17 cellular contexts compared by ENCODE assay signal in the genomic region with DNA sequence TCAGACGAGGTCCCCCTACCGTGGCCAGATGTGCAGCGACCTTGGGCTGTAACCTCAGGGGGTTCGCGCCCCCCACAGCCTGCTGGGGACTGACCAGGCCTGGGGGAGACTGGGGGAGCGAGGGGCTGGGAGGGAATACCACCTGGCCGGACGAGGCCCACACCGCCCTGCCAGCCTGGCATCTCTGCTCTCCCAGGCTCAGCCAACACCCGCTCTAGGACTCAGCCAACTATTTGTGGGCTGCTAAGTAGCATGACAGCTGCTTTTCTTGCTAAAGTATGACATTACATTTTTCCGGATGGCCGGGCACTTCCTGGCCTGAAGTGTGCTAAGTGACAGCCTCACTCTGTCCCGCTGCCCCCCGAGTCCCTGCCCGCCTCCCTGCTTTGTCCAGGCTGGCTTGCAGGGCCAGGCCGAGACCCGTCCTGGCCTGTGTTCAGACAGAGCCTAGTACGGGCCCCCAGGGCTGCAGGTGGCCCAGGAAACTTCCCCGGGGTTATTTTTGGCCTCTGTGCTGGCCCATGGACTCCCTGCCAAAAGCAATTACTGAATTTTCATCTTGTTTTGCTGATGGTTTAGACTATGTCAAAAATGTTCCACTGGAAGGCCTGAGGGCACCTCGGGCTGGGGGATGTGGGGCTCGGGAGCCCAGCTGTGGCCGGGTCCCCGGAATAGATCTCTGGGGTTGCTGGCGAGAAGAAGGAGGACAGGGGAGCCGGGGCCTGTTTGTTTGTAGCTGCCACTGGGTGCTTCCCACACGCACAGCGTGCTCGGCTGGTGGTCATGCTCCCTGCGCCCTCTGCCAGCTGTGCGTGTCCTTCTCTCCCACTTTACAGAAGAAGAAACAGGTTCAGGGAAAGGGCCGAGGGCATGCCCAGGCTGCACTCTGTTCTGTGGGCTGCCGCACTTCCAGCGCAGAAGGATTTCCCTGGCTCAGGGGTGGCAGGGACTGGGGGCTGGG. TPM values are rescaled to one million over a fixed set of nuclear protein-coding genes. Genes with fewer than 3 reads are reported as not detected.
DNase-seq lines count a peak whose midpoint lies in the region; ATAC-seq, FAIRE-seq and TF ChIP-seq lines count a peak whose summit lies in the region.
"Had no signal": no experiment of that assay in that cellular context is flagged by ENCODE, and none has a peak within 500 bp of the region (broad histone marks: within the 10 kb centered on the region; RNA-seq: fewer than 3 reads in every experiment).

No MANE protein-coding gene starts in this region.

- TF ChIP-seq EP300 in H1 (IDR thresholded peaks at IDR 0.05; ENCODE audit: borderline replicate concordance in 1 of 2, low read depth in 2 of 2, low read length in 2 of 2) = no peak

- peaks cover 0 to 2% of the 10 kb centered on the region in 2 experiments; a peak in 1 of 4 replicates for H3K9me3 ChIP-seq in H1 (ENCODE audit: insufficient read depth in 2 of 2, low read depth in 1 of 2, low read length in 1 of 2)
- no peaks in the 10 kb centered on the region for H3K9me3 ChIP-seq in mucosa of descending colon
- H3K9me3 ChIP-seq: esophagus squamous epithelium, pancreas had no signal

- H2BK15ac ChIP-seq in H1 (ENCODE audit: low read length) = no peak overlapping the region

- TF ChIP-seq CTCF in H1 (IDR thresholded peaks at IDR 0.05; ENCODE audit: control extremely low read depth in 1 of 3, insufficient read depth in 1 of 3, low read depth in 1 of 3, low read length in 3 of 3) (no peak), mucosa of descending colon (IDR thresholded peaks at IDR 0.05) (no peak)

- H3K56ac ChIP-seq in H1 (replicated peaks; ENCODE audit: insufficient read length, low read depth, low read length) = no peak overlapping the region

- H2BK5ac ChIP-seq in H1 (ENCODE audit: low read depth, low read length) = no peak overlapping the region

- no peak for ATAC-seq in mucosa of descending colon
- no peak for ATAC-seq in GM18909 (IDR thresholded peaks at IDR 0.05; ENCODE audit: poor library complexity, unreplicated experiment)
- ATAC-seq: HCT116 had no signal

- peaks cover 9% of the 10 kb centered on the region for H3K23me2 ChIP-seq in H1 (ENCODE audit: low read depth, low read length)

- H3K27me3 ChIP-seq in H1 (replicated peaks in 1 of 4; ENCODE audit: control insufficient read depth in 3 of 4, extremely low read depth in 1 of 4, insufficient read depth in 3 of 4, low read length in 3 of 4) = no peaks in the 10 kb centered on the region
- H3K27me3 ChIP-seq: pancreas had no signal

- H3K4me2 ChIP-seq in H1 (ENCODE audit: insufficient read depth in 1 of 2, low read depth in 2 of 2, low read length in 2 of 2) = no peak overlapping the region

- TF ChIP-seq POLR2A in H1 (IDR thresholded peaks at IDR 0.05; ENCODE audit: control extremely low read depth in 1 of 2, low read depth in 2 of 2, low read length in 2 of 2) = no peak

- no peak for TF ChIP-seq RAD21 in H1 (IDR thresholded peaks at IDR 0.05 in 1 of 2, conservative IDR thresholded peaks at IDR 0.05 in 1 of 2; ENCODE audit: low read depth in 2 of 2, low read length in 2 of 2)

- no peak overlapping the region for H3K14ac ChIP-seq in H1 (ENCODE audit: insufficient read length)

- no peak overlapping the region for H2AFZ ChIP-seq in H1 (ENCODE audit: low read length)

- no peak overlapping the region for H3K4ac ChIP-seq in H1 (replicated peaks; ENCODE audit: insufficient read length, low read depth, low read length)

- peaks cover 2% of the 10 kb centered on the region; the same call in 1 of the 2 replicates for H3K79me1 ChIP-seq in H1 (ENCODE audit: low read depth, low read length)

- no peak overlapping the region for H2BK120ac ChIP-seq in H1 (replicated peaks; ENCODE audit: low read depth, low read length)

- H3K36me3 ChIP-seq in H1 (ENCODE audit: control insufficient read depth in 2 of 4, insufficient read depth in 4 of 4, low read length in 3 of 4) (peaks cover 0 to 3% (median 0%) of the 10 kb centered on the region in 4 experiments; a peak in 1 of 8 replicates), mucosa of descending colon (ENCODE audit: low read depth) (no peaks in the 10 kb centered on the region)
- H3K36me3 ChIP-seq: esophagus squamous epithelium, pancreas had no signal

- no peak for FAIRE-seq in H1 (lab: Jason Lieb, UNC)
- FAIRE-seq: pancreas had no signal

- H2BK20ac ChIP-seq in H1 (ENCODE audit: low read length) = no peak overlapping the region

- H4K8ac ChIP-seq in H1 (ENCODE audit: extremely low read depth, insufficient read depth, low read length) = no peak overlapping the region; the same call in 1 of the 2 replicates

- H4K20me1 ChIP-seq in H1 (replicated peaks in 1 of 2; ENCODE audit: control insufficient read depth in 1 of 2, insufficient read depth in 2 of 2, low read length in 2 of 2) = peaks cover 0 to 8% of the 10 kb centered on the region in 2 experiments

- WGBS in H1 (ENCODE audit: extremely low coverage in 1 of 2, insufficient coverage in 1 of 2, insufficient read length in 1 of 2, insufficient replicate concordance in 2 of 2, low coverage in 1 of 2, low lambda C conversion rate in 2 of 2, missing lambda C conversion rate in 1 of 2), 2 experiments = 90% methylated on average over 27 of the region's 33 CpGs; no CpG with 5 or more reads in 1 of the 2 experiments

- CTCF ChIA-PET in H1 (lab: Charles Lee; ENCODE audit: partially characterized antibody) = interaction anchor here (0.9 to 2.7 kb wide), 2 partner anchors 23 to 235 kb away, joined by 3 to 7 read pairs; no protein-coding TSS in a partner anchor

- H3K23ac ChIP-seq in H1 (ENCODE audit: insufficient read length) = no peak overlapping the region

- intact Hi-C loops in mucosa of descending colon (cut with DNase I, micrococcal nuclease) = no loop called here

- H3K4me3 ChIP-seq in H1 (ENCODE audit: extremely low read depth in 1 of 4, insufficient read depth in 2 of 4, low read depth in 3 of 4, low read length in 4 of 4) (no peak overlapping the region), mucosa of descending colon (no peak overlapping the region)
- H3K4me3 ChIP-seq: esophagus squamous epithelium, pancreas had no signal

- no peak overlapping the region for H2BK12ac ChIP-seq in H1 (ENCODE audit: low read depth, low read length)

- DNase-seq in A172 (ENCODE audit: low spot score) (peak; percentile 39), NCI-H1694 treated with DMSO at 0.1 percent for 48 hours (lab: John Stamatoyannopoulos, UW) (peak; percentile 1), H1 (ENCODE audit: low read depth in 1 of 2, low spot score in 2 of 2) (no peak), mucosa of descending colon (peak in 2 of 3 donors; percentile 25 to 46), dermis blood vessel endothelial cell (no peak), NCI-H526 (lab: John Stamatoyannopoulos, UW) (no peak), DMS153 (lab: John Stamatoyannopoulos, UW) (no peak)
- DNase-seq: esophagus squamous epithelium, GDM1, NCI-H2029 treated with DMSO at 0.1 percent for 48 hours had no signal

- POLR2A ChIA-PET in H1 (lab: Charles Lee; ENCODE audit: partially characterized antibody) = interaction anchor here (1.5 kb wide), 1 partner anchor 136 kb away, joined by 3 read pairs; a partner anchor contains a TSS

- peak overlapping the region; percentile 74 for H4K91ac ChIP-seq in H1 (replicated peaks; ENCODE audit: insufficient read length, low read length)

- no peak overlapping the region for H2AK5ac ChIP-seq in H1 (ENCODE audit: low read depth, low read length)

- H3K9ac ChIP-seq in H1 (replicated peaks in 1 of 4; ENCODE audit: extremely low read depth in 1 of 4, low read depth in 3 of 4, low read length in 3 of 4) = no peak overlapping the region

- H3K4me1 ChIP-seq in H1 (replicated peaks in 1 of 4; ENCODE audit: control insufficient read depth in 3 of 4, insufficient read depth in 4 of 4, low read length in 3 of 4) (no peaks in the 10 kb centered on the region; a peak in 1 of 7 replicates), mucosa of descending colon (ENCODE audit: low read depth) (no peaks in the 10 kb centered on the region)
- H3K4me1 ChIP-seq: pancreas had no signal

- no peak overlapping the region; the same call in 1 of the 2 replicates for H3K18ac ChIP-seq in H1 (ENCODE audit: extremely low read depth, low read length)

- no peaks in the 10 kb centered on the region for H3K79me2 ChIP-seq in H1 (ENCODE audit: control insufficient read depth in 1 of 2, insufficient read depth in 2 of 2, low read length in 2 of 2)

- H3K27ac ChIP-seq in H1 (ENCODE audit: low read depth, low read length) = no peak overlapping the region
- H3K27ac ChIP-seq: VCaP had no signal

- no peak overlapping the region for H4K5ac ChIP-seq in H1 (ENCODE audit: insufficient read length, low read depth, low read length)

RNA-seq across cellular contexts. Expression of a gene that starts 13.4 kb away (rescaled TPM):
- total RNA-seq in A172 (2014; rRNA removed; shearing (Covaris generic)) = 30.8 and 42.1 TPM in 2 replicates
- 16.6 and 17.9 TPM in 2 replicates for total RNA-seq in H1 (2021; fragmentation: NEBNext Ultra II Directional; extraction: Animal tissue kit (Norgen Biotek cat#: 25700))
- polyA plus RNA-seq in H1 (2011; rRNA removed) = 17.8 and 18.6 TPM in 2 replicates
- polyA plus RNA-seq in H1 (2011; cell fraction: cytosol; rRNA removed) = 16.9 TPM
- polyA plus RNA-seq in H1 (2011; cell fraction: nucleus; rRNA removed) = 22.9 TPM
- polyA plus RNA-seq in H1 (2012, experiment 1 of 2) = 9.1 to 15.8 TPM (median 14.0 TPM) in 4 replicates
- polyA plus RNA-seq in H1 (2012, experiment 2 of 2) = 13.7 TPM
- polyA plus RNA-seq in H1 (2013, experiment 1 of 2) = 21.9 TPM
- 21.5 TPM for polyA plus RNA-seq in H1 (2013, experiment 2 of 2)
- polyA minus RNA-seq in H1 (2011; rRNA and poly(A)+ RNA removed) = 8.2 and 10.5 TPM in 2 replicates
- polyA minus RNA-seq in H1 (2011; cell fraction: cytosol; rRNA and poly(A)+ RNA removed) = 13.1 TPM
- polyA minus RNA-seq in H1 (2011; cell fraction: nucleus; rRNA and poly(A)+ RNA removed) = 23.1 TPM
- total RNA-seq in mucosa of descending colon (1 to 10 TPM; 2.6 to 5.3 (median 2.8) TPM), dermis blood vessel endothelial cell (32.0 and 42.1 TPM in 2 replicates)

RNA-seq across cellular contexts. Expression of a gene that starts 32.4 kb away (rescaled TPM):
- not detected in 2 replicates for total RNA-seq in A172 (2014; rRNA removed; shearing (Covaris generic))
- total RNA-seq in H1 (2021; fragmentation: NEBNext Ultra II Directional; extraction: Animal tissue kit (Norgen Biotek cat#: 25700)) = not detected in 2 replicates
- polyA plus RNA-seq in H1 (2011; rRNA removed) = 0.30 TPM in 1 of 2 replicates, not detected in the other
- 0.23 TPM for polyA plus RNA-seq in H1 (2011; cell fraction: cytosol; rRNA removed)
- polyA plus RNA-seq in H1 (2011; cell fraction: nucleus; rRNA removed) = 0.30 TPM
- polyA plus RNA-seq in H1 (2012, experiment 1 of 2) = not detected in 4 replicates
- not detected for polyA plus RNA-seq in H1 (2012, experiment 2 of 2)
- not detected for polyA plus RNA-seq in H1 (2013, experiment 1 of 2)
- 0.09 TPM for polyA plus RNA-seq in H1 (2013, experiment 2 of 2)
- not detected in 2 replicates for polyA minus RNA-seq in H1 (2011; rRNA and poly(A)+ RNA removed)
- polyA minus RNA-seq in H1 (2011; cell fraction: cytosol; rRNA and poly(A)+ RNA removed) = not detected
- not detected for polyA minus RNA-seq in H1 (2011; cell fraction: nucleus; rRNA and poly(A)+ RNA removed)
- total RNA-seq in mucosa of descending colon (not detected), dermis blood vessel endothelial cell (not detected in 2 replicates)
- total RNA-seq: esophagus squamous epithelium, kidney epithelial cell, pancreas had no signal
- polyA plus RNA-seq: AG04450, IgD-negative memory B cell, pancreas had no signal

RNA-seq across cellular contexts. Expression of a gene that starts 32.6 kb away (rescaled TPM):
- total RNA-seq in A172 (2014; rRNA removed; shearing (Covaris generic)) = 8.8 and 10.8 TPM in 2 replicates
- total RNA-seq in H1 (2021; fragmentation: NEBNext Ultra II Directional; extraction: Animal tissue kit (Norgen Biotek cat#: 25700)) = 13.3 and 13.4 TPM in 2 replicates
- 15.5 and 23.6 TPM in 2 replicates for polyA plus RNA-seq in H1 (2011; rRNA removed)
- 18.6 TPM for polyA plus RNA-seq in H1 (2011; cell fraction: cytosol; rRNA removed)
- 36.2 TPM for polyA plus RNA-seq in H1 (2011; cell fraction: nucleus; rRNA removed)
- polyA plus RNA-seq in H1 (2012, experiment 1 of 2) = 8.1 to 19.8 TPM (median 16.8 TPM) in 4 replicates
- polyA plus RNA-seq in H1 (2012, experiment 2 of 2) = 11.4 TPM
- polyA plus RNA-seq in H1 (2013, experiment 1 of 2) = 6.8 TPM
- 7.3 TPM for polyA plus RNA-seq in H1 (2013, experiment 2 of 2)
- polyA minus RNA-seq in H1 (2011; rRNA and poly(A)+ RNA removed) = 15.2 and 20.4 TPM in 2 replicates
- polyA minus RNA-seq in H1 (2011; cell fraction: cytosol; rRNA and poly(A)+ RNA removed) = 12.6 TPM
- polyA minus RNA-seq in H1 (2011; cell fraction: nucleus; rRNA and poly(A)+ RNA removed) = 33.3 TPM
- total RNA-seq in mucosa of descending colon = 10 to 100 TPM; 42.7 to 84.2 (median 54.1) TPM
- total RNA-seq in dermis blood vessel endothelial cell = 12.8 and 21.4 TPM in 2 replicates

RNA-seq across cellular contexts. Expression of a gene that starts 42.2 kb away (rescaled TPM):
- 0.12 and 0.16 TPM in 2 replicates for total RNA-seq in A172 (2014; rRNA removed; shearing (Covaris generic))
- total RNA-seq in H1 (2021; fragmentation: NEBNext Ultra II Directional; extraction: Animal tissue kit (Norgen Biotek cat#: 25700)) = 0.69 and 0.74 TPM in 2 replicates
- 0.76 and 1.0 TPM in 2 replicates for polyA plus RNA-seq in H1 (2011; rRNA removed)
- 0.79 TPM for polyA plus RNA-seq in H1 (2011; cell fraction: cytosol; rRNA removed)
- 2.6 TPM for polyA plus RNA-seq in H1 (2011; cell fraction: nucleus; rRNA removed)
- 0.29 to 1.0 TPM (median 0.65 TPM) in 4 replicates for polyA plus RNA-seq in H1 (2012, experiment 1 of 2)
- 0.41 TPM for polyA plus RNA-seq in H1 (2012, experiment 2 of 2)
- 0.39 TPM for polyA plus RNA-seq in H1 (2013, experiment 1 of 2)
- polyA plus RNA-seq in H1 (2013, experiment 2 of 2) = 0.29 TPM
- polyA minus RNA-seq in H1 (2011; rRNA and poly(A)+ RNA removed) = 0.13 and 0.73 TPM in 2 replicates
- polyA minus RNA-seq in H1 (2011; cell fraction: cytosol; rRNA and poly(A)+ RNA removed) = 0.29 TPM
- polyA minus RNA-seq in H1 (2011; cell fraction: nucleus; rRNA and poly(A)+ RNA removed) = 0.60 TPM
- total RNA-seq in mucosa of descending colon (1 to 10 TPM; 1.3 to 2.7 (median 1.5) TPM), dermis blood vessel endothelial cell (under 0.01 and 0.17 TPM in 2 replicates)
- polyA plus RNA-seq: AG04450, IgD-negative memory B cell had no signal

Comparison
In these comparisons a context has a peak if more than half of its experiments do, and no peak if none do; other contexts are left out.
1. DNase-seq: peak in A172 (single experiment), NCI-H1694 treated with DMSO at 0.1 percent for 48 hours (single experiment) and mucosa of descending colon (2 of 3); none in H1 (0 of 2), dermis blood vessel endothelial cell (single experiment), NCI-H526 (0 of 2) and DMS153 (single experiment).